36 cellular contexts compared by ENCODE assay signal in the genomic region with DNA sequence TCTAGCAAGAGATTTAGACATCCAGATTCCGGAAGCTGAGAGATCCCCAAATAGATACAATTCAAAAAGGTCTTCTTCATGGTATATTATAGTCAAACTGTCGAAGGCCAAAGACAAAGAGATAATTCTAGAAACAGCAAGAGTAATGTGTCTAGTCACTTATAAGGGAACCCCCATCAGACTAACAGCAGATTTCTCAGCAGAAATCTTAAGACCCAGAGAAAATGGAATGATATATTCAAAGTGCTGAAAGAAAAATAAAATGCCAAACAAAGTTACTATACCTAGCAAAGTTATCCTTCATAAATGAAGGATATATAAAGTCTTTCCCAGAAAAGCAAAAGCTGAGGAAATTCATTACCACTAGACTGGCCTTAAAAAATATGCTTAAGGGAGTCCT. TPM values are rescaled to one million over a fixed set of nuclear protein-coding genes. Genes with fewer than 3 reads are reported as not detected.
"Had no signal": no experiment of that assay in that cellular context is flagged by ENCODE, and none has a peak within 500 bp of the region (broad histone marks: within the 10 kb centered on the region; RNA-seq: fewer than 3 reads in every experiment).

No MANE protein-coding gene starts in this region.

- H3K4me3 ChIP-seq: MG63 had no signal

- H3K27me3 ChIP-seq: MG63 had no signal

- DNase-seq: Karpas-422, Kasumi-1, MG63, MM.1S, MV-4-11, NCI-H1048, NCI-H1092, NCI-H1092 treated with DMSO at 0.1 percent for 48 hours, NCI-H1105, NCI-H1105 treated with DMSO at 0.1 percent for 48 hours, NCI-H1417, NCI-H1417 treated with DMSO at 0.1 percent for 48 hours, NCI-H1436, NCI-H1436 treated with DMSO at 0.1 percent for 48 hours, NCI-H146, NCI-H1694, NCI-H1694 treated with DMSO at 0.1 percent for 48 hours, NCI-H187, NCI-H187 treated with DMSO at 0.1 percent for 48 hours, NCI-H1930, NCI-H2029, NCI-H2029 treated with DMSO at 0.1 percent for 48 hours, NCI-H2081, NCI-H2081 treated with DMSO at 0.1 percent for 48 hours, NCI-H2107, NCI-H2171, NCI-H2171 treated with DMSO at 0.1 percent for 48 hours, NCI-H2227 treated with DMSO at 0.1 percent for 48 hours, NCI-H226, NCI-H345, NCI-H446, NCI-H446 treated with DMSO at 0.1 percent for 48 hours, NCI-H510A, NCI-H510A treated with DMSO at 0.1 percent for 48 hours, NCI-H524 had no signal

- H3K36me3 ChIP-seq: MG63 had no signal

RNA-seq across cellular contexts. Expression of a gene that starts 36.1 kb away (rescaled TPM):
- total RNA-seq: MCF 10A had no signal
